11 cellular contexts compared by ENCODE assay signal in the genomic region with DNA sequence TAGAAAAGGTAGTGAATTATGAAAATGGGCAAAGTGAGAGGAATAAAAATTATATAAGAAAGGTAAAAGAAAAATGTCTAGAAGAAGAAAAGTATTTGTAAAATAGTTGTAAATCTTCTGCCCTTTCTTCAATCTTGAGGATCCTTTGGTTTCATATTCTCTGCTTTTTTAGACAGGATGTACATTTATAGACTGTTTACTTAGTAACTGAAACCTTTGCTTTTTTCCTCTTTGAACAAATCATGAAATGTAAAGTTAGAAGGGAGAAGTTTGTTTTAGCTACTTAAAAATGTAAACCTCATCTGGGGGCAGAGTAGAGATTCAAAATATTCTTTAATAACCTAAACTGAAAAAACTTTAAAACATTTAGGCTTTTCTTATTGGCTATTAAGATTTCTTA.
DNase-seq lines count a peak whose midpoint lies in the region; ATAC-seq, FAIRE-seq and TF ChIP-seq lines count a peak whose summit lies in the region.
"Had no signal": no experiment of that assay in that cellular context is flagged by ENCODE, and none has a peak within 500 bp of the region (broad histone marks: within the 10 kb centered on the region; RNA-seq: fewer than 3 reads in every experiment).

No MANE protein-coding gene starts in this region.

- H3K27me3 ChIP-seq in astrocyte (ENCODE audit: insufficient read depth, low read length) (no peaks in the 10 kb centered on the region), HAP-1 (ENCODE audit: low read depth) (no peaks in the 10 kb centered on the region)
- H3K27me3 ChIP-seq: dorsolateral prefrontal cortex had no signal

- no peaks in the 10 kb centered on the region for H3K79me2 ChIP-seq in astrocyte (ENCODE audit: insufficient read depth, low read length)

- no peaks in the 10 kb centered on the region for H3K27me3 Mint-ChIP-seq in activated T-cell treated with anti-CD3 and anti-CD28 coated beads, Interleukin-2, amount 50 U/mL, for 4 hours (ENCODE audit: low read depth)
- H3K27me3 Mint-ChIP-seq in astrocyte (ENCODE audit: low read depth, unreplicated experiment), result no peaks in the 10 kb centered on the region
- no peaks in the 10 kb centered on the region for H3K27me3 Mint-ChIP-seq in stimulated activated naive B cell treated with anti-CD40 and anti-IgM and Interleukin-4, amounts not matched to agents 10 μg/mL and 1 μg/mL and 100 μg/mL, for 72 hours

- DNase-seq in activated T-cell treated with anti-CD3 and anti-CD28 coated beads, Interleukin-2, amount 50 U/mL, for 4 hours, result no peak
- no peak for DNase-seq in activated T-cell treated with anti-CD3 and anti-CD28 coated beads, Interleukin-2, amount 50 U/mL, for 48 hours
- DNase-seq in astrocyte (ENCODE audit: low read depth), result no peak
- DNase-seq in stimulated activated naive B cell treated with anti-CD40 and anti-IgM and Interleukin-4, amounts not matched to agents 10 μg/mL and 1 μg/mL and 100 μg/mL, for 72 hours, result no peak
- DNase-seq in globus pallidus (ENCODE audit: low spot score), result no peak
- DNase-seq in HAP-1 (ENCODE audit: low spot score in 2 of 2), result no peak
- DNase-seq: dorsolateral prefrontal cortex, NCI-H1694 had no signal

- peak overlapping the region; percentile 6 for H3K4me2 ChIP-seq in astrocyte (ENCODE audit: low read length)

- peaks cover 72% of the 10 kb centered on the region for H3K4me1 Mint-ChIP-seq in activated T-cell treated with anti-CD3 and anti-CD28 coated beads, Interleukin-2, amount 50 U/mL, for 4 hours (ENCODE audit: low read depth)
- H3K4me1 Mint-ChIP-seq in astrocyte (ENCODE audit: low read depth, unreplicated experiment), result peaks cover 17% of the 10 kb centered on the region
- H3K4me1 Mint-ChIP-seq in stimulated activated naive B cell treated with anti-CD40 and anti-IgM and Interleukin-4, amounts not matched to agents 10 μg/mL and 1 μg/mL and 100 μg/mL, for 72 hours, result peaks cover 25 to 60% of the 10 kb centered on the region in 2 donors

- H4K20me1 ChIP-seq in astrocyte (ENCODE audit: insufficient read depth, low read length), result no peaks in the 10 kb centered on the region

- no peak for ATAC-seq in activated T-cell treated with anti-CD3 and anti-CD28 coated beads, Interleukin-2, amount 50 U/mL, for 4 hours
- ATAC-seq in HG03521 (IDR thresholded peaks at IDR 0.05; ENCODE audit: unreplicated experiment), result peak; percentile 17
- ATAC-seq in stimulated activated naive B cell treated with anti-CD40 and anti-IgM and Interleukin-4, amounts not matched to agents 10 μg/mL and 1 μg/mL and 100 μg/mL, for 72 hours (replicated peaks), result no peak
- no peak for ATAC-seq in GM18861 (IDR thresholded peaks at IDR 0.05; ENCODE audit: unreplicated experiment)

- H3K9me3 Mint-ChIP-seq in activated T-cell treated with anti-CD3 and anti-CD28 coated beads, Interleukin-2, amount 50 U/mL, for 4 hours, result no peaks in the 10 kb centered on the region
- H3K9me3 Mint-ChIP-seq in astrocyte (ENCODE audit: unreplicated experiment), result no peaks in the 10 kb centered on the region
- no peaks in the 10 kb centered on the region for H3K9me3 Mint-ChIP-seq in stimulated activated naive B cell treated with anti-CD40 and anti-IgM and Interleukin-4, amounts not matched to agents 10 μg/mL and 1 μg/mL and 100 μg/mL, for 72 hours
- H3K9me3 Mint-ChIP-seq: mesothelial cell of epicardium had no signal

- H3K9ac ChIP-seq in astrocyte (ENCODE audit: low read length), result no peak overlapping the region

- no peak for FAIRE-seq in astrocyte (lab: Jason Lieb, UNC)

- no peak overlapping the region for H3K27ac ChIP-seq in astrocyte (ENCODE audit: low read depth, low read length)
- H3K27ac ChIP-seq: dorsolateral prefrontal cortex had no signal

- H3K27ac Mint-ChIP-seq in astrocyte (ENCODE audit: unreplicated experiment), result no peak overlapping the region
- peak overlapping the region; percentile 93 for H3K27ac Mint-ChIP-seq in stimulated activated naive B cell treated with anti-CD40 and anti-IgM and Interleukin-4, amounts not matched to agents 10 μg/mL and 1 μg/mL and 100 μg/mL, for 72 hours
- H3K27ac Mint-ChIP-seq: mesothelial cell of epicardium had no signal

- no peak for TF ChIP-seq CTCF in astrocyte (IDR thresholded peaks at IDR 0.05; ENCODE audit: insufficient read depth, low read depth, low read length)

- H3K36me3 ChIP-seq in astrocyte (ENCODE audit: insufficient read depth, low read length) (no peaks in the 10 kb centered on the region), HAP-1 (replicated peaks) (no peaks in the 10 kb centered on the region)

- H3K9me3 ChIP-seq in astrocyte (ENCODE audit: insufficient read depth, low read depth, low read length) (no peaks in the 10 kb centered on the region), HAP-1 (no peaks in the 10 kb centered on the region)

- H3K4me1 ChIP-seq in astrocyte (ENCODE audit: insufficient read depth, low read length) (no peaks in the 10 kb centered on the region), HAP-1 (peaks cover 9% of the 10 kb centered on the region)

- H3K4me3 Mint-ChIP-seq in activated T-cell treated with anti-CD3 and anti-CD28 coated beads, Interleukin-2, amount 50 U/mL, for 4 hours, result peak overlapping the region; percentile 53
- H3K4me3 Mint-ChIP-seq in astrocyte (ENCODE audit: unreplicated experiment), result no peak overlapping the region
- H3K4me3 Mint-ChIP-seq in stimulated activated naive B cell treated with anti-CD40 and anti-IgM and Interleukin-4, amounts not matched to agents 10 μg/mL and 1 μg/mL and 100 μg/mL, for 72 hours, result peak overlapping the region; percentile 54 to 67
- H3K4me3 Mint-ChIP-seq: mesothelial cell of epicardium had no signal

- in situ Hi-C loops in HAP-1 (cut with MboI; ENCODE audit: low sequenced_read_pairs), result no loop called here

- H3K4me3 ChIP-seq in astrocyte (ENCODE audit: insufficient read depth, low read depth, low read length), result no peak overlapping the region
- H3K4me3 ChIP-seq in HAP-1, result no peak overlapping the region
- H3K4me3 ChIP-seq: dorsolateral prefrontal cortex had no signal

- H3K36me3 Mint-ChIP-seq in activated T-cell treated with anti-CD3 and anti-CD28 coated beads, Interleukin-2, amount 50 U/mL, for 4 hours (ENCODE audit: insufficient read depth), result no peaks in the 10 kb centered on the region
- no peaks in the 10 kb centered on the region for H3K36me3 Mint-ChIP-seq in astrocyte (ENCODE audit: low read depth, unreplicated experiment)
- H3K36me3 Mint-ChIP-seq in stimulated activated naive B cell treated with anti-CD40 and anti-IgM and Interleukin-4, amounts not matched to agents 10 μg/mL and 1 μg/mL and 100 μg/mL, for 72 hours, result no peaks in the 10 kb centered on the region
- H3K36me3 Mint-ChIP-seq: mesothelial cell of epicardium had no signal

- H2AFZ ChIP-seq in astrocyte (ENCODE audit: low read depth, low read length), result no peak overlapping the region
